ENCODE assay signal across 22 cellular contexts in genomic region chr3:30044515-30044914, GRCh38.
"Had no signal": no experiment of that assay in that cellular context is flagged by ENCODE, and none has a peak within 500 bp of the region (broad histone marks: within the 10 kb centered on the region; RNA-seq: fewer than 3 reads in every experiment).

No MANE protein-coding gene starts in this region.

- H3K27ac ChIP-seq: breast epithelium, left ventricle myocardium inferior, suprapubic skin, tibial artery, upper lobe of right lung had no signal

- H3K4me1 ChIP-seq: breast epithelium, left ventricle myocardium inferior, suprapubic skin, tibial artery, upper lobe of right lung had no signal

- H3K4me3 ChIP-seq: breast epithelium, left ventricle myocardium inferior, lung, mucosa of descending colon, suprapubic skin, tibial artery, upper lobe of right lung had no signal

- H3K36me3 ChIP-seq: breast epithelium, left ventricle myocardium inferior, suprapubic skin, tibial artery, upper lobe of right lung had no signal

- H3K9me3 ChIP-seq: breast epithelium, mucosa of descending colon, suprapubic skin, tibial artery, upper lobe of right lung had no signal

- DNase-seq: activated CD4-positive, alpha-beta T cell treated with anti-CD3 and anti-CD28 coated beads for 1 hour; activated CD4-positive, alpha-beta T cell treated with anti-CD3 and anti-CD28 coated beads, Interleukin-2, amount 50 U/mL, for 1 hour; activated CD8-positive, alpha-beta T cell treated with anti-CD3 and anti-CD28 coated beads for 36 hours; activated gamma-delta T cell treated with Interleukin-2 at 50 U/mL for 16 hours; activated T-cell treated with anti-CD3 and anti-CD28 coated beads, Interleukin-2, amount 50 U/mL, for 4 hours; central memory CD4-positive, alpha-beta T cell; effector CD4-positive, alpha-beta T cell; left ventricle myocardium inferior; mucosa of descending colon; posterior cingulate gyrus; right cardiac atrium; stimulated activated CD4-positive, alpha-beta T cell treated with anti-CD3 and anti-CD28 coated beads, Interleukin-15, amount 100 ng/mL, for 24 hours; stimulated activated CD4-positive, alpha-beta T cell treated with anti-CD3 and anti-CD28 coated beads, Interleukin-2, amount 100 ng/mL, for 24 hours; stimulated activated naive CD4-positive, alpha-beta T cell; tibial artery; upper lobe of right lung had no signal

- H3K27me3 ChIP-seq: breast epithelium, suprapubic skin, tibial artery, upper lobe of right lung had no signal

- ATAC-seq: activated CD8-positive, alpha-beta T cell treated with anti-CD3 and anti-CD28 coated beads for 36 hours; activated naive CD4-positive, alpha-beta T cell treated with anti-CD3 and anti-CD28 coated beads, Interleukin-2, amount 50 U/mL, for 72 hours; activated T-cell treated with anti-CD3 and anti-CD28 coated beads, Interleukin-2, amount 50 U/mL, for 4 hours; activated T-helper 17 cell treated with anti-CD3 and anti-CD28 coated beads, Interleukin-2, amount 50 U/mL, for 72 hours; mucosa of descending colon; natural killer cell treated with Interleukin-12 subunit alpha and Interleukin-12 subunit beta and Interleukin-15 and Interleukin-18, amount 100 ng/mL, for 72 hours; right cardiac atrium; upper lobe of right lung had no signal
